In genomic region chr2:95022309-95023221, GRCh38 we compare ENCODE assay signal across 8 cellular contexts. TPM values are rescaled to one million over a fixed set of nuclear protein-coding genes. Genes with fewer than 3 reads are reported as not detected.
DNase-seq lines count a peak whose midpoint lies in the region; ATAC-seq lines count a peak whose summit lies in the region.

No MANE protein-coding gene starts in this region.

- peak overlapping the region; percentile 96 for H3K27ac Mint-ChIP-seq in T-helper 17 cell

- H3K4me1 Mint-ChIP-seq in T-helper 17 cell: peaks cover 37% of the 10 kb centered on the region

- ATAC-seq in HG02678 (IDR thresholded peaks at IDR 0.05; ENCODE audit: unreplicated experiment): peak; percentile 90
- peak; percentile 68 for ATAC-seq in T-helper 17 cell

- H3K27me3 Mint-ChIP-seq in T-helper 17 cell: no peaks in the 10 kb centered on the region

- peaks cover 4% of the 10 kb centered on the region for H3K36me3 Mint-ChIP-seq in T-helper 17 cell (ENCODE audit: low read depth)

- DNase-seq in NCI-H2081 (lab: John Stamatoyannopoulos, UW) (peak; percentile 67 to 72), NCI-H2081 treated with DMSO at 0.1 percent for 48 hours (lab: John Stamatoyannopoulos, UW) (no peak), NCI-H1105 (lab: John Stamatoyannopoulos, UW) (peak; percentile 64), T-helper 17 cell (peak; percentile 59 to 84 (median 65)), amniotic epithelial cell (ENCODE audit: low read depth) (peak; percentile 33), hepatic stellate cell (ENCODE audit: low spot score) (peak; percentile 83)
- DNase-seq in stimulated activated CD4-positive, alpha-beta T cell treated with anti-CD3 and anti-CD28 coated beads, Interleukin-12 subunit alpha, Interleukin-12 subunit beta, amount 100 ng/mL, for 24 hours (ENCODE audit: low read depth in 2 of 2): peak; percentile 74 to 88

- H3K9me3 ChIP-seq in T-helper 17 cell (ENCODE audit: control insufficient read depth, low read length, poor library complexity, severe bottlenecking): no peaks in the 10 kb centered on the region

- H3K4me3 Mint-ChIP-seq in T-helper 17 cell: peak overlapping the region; percentile 15

RNA-seq across cellular contexts. Expression of gene MAL, which starts 2.9 kb away (rescaled TPM):
- total RNA-seq in T-helper 17 cell: 100 to 1,000 TPM; 127 to 159 TPM
